Comparison of ENCODE assay signal across 24 cellular contexts in the genomic region with DNA sequence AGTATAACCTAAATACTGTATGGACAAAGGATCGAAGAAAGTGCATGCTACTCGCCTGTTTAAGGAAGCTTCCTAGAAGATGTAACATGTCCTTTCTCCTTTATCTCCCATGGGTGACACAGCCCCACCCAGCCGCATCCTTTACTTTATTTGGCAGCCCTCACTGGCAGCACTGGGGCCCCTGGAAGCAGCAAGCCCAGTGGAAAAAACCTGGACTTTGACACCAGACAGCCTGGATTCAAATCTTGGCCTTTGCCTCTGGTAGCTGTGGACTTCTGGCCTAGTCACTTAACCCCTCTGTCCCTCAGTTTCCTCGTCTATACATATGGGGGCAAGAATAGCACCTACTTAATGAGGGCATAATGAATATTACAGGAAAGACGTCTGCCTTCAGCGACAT.
DNase-seq lines count a peak whose midpoint lies in the region; ATAC-seq and TF ChIP-seq lines count a peak whose summit lies in the region.
"Had no signal": no experiment of that assay in that cellular context is flagged by ENCODE, and none has a peak within 500 bp of the region (broad histone marks: within the 10 kb centered on the region; RNA-seq: fewer than 3 reads in every experiment).

No MANE protein-coding gene starts in this region.

- no peak overlapping the region for H3K23ac ChIP-seq in mesenchymal stem cell (ENCODE audit: low read length in 2 of 2)

- WGBS in mesenchymal stem cell: 93% methylated on average over 6 of the region's 6 CpGs

- H3K4me1 Mint-ChIP-seq in central memory CD8-positive, alpha-beta T cell: no peaks in the 10 kb centered on the region
- H3K4me1 Mint-ChIP-seq: CD8-positive, alpha-beta memory T cell had no signal

- CTCF ChIA-PET in A673 (lab: Charles Lee): no interaction called here

- H3K4ac ChIP-seq in mesenchymal stem cell (ENCODE audit: low read depth in 1 of 2, low read length in 2 of 2): peak overlapping the region in 1 of 2 experiments; percentile 82

- no peak overlapping the region for H2AFZ ChIP-seq in mesenchymal stem cell (ENCODE audit: low read depth, low read length)

- H3K14ac ChIP-seq in mesenchymal stem cell (ENCODE audit: low read length in 2 of 2): no peak overlapping the region

- ATAC-seq in central memory CD8-positive, alpha-beta T cell (replicated peaks; ENCODE audit: extremely low read depth, poor library complexity, severe bottlenecking): no peak
- ATAC-seq: GM12878, heart left ventricle, left ventricle myocardium superior had no signal

- H4K8ac ChIP-seq in mesenchymal stem cell (ENCODE audit: low read length): no peak overlapping the region

- peak overlapping the region; percentile 53 for H2BK5ac ChIP-seq in mesenchymal stem cell (ENCODE audit: low read depth, low read length, poor library complexity, severe bottlenecking)

- H3K4me1 ChIP-seq in A673 (ENCODE audit: insufficient read depth, low read length, poor library complexity, severe bottlenecking) (peaks cover 31% of the 10 kb centered on the region), BLaER1 (peaks cover 17% of the 10 kb centered on the region), mesenchymal stem cell (ENCODE audit: control insufficient read depth, insufficient read depth, low read depth, low read length) (peaks cover 15% of the 10 kb centered on the region)
- H3K4me1 ChIP-seq: heart left ventricle, thyroid gland had no signal

- no peaks in the 10 kb centered on the region for H3K36me3 Mint-ChIP-seq in central memory CD8-positive, alpha-beta T cell (ENCODE audit: insufficient read depth)
- H3K36me3 Mint-ChIP-seq: CD8-positive, alpha-beta memory T cell had no signal

- H3K27me3 Mint-ChIP-seq in central memory CD8-positive, alpha-beta T cell: peaks cover 3% of the 10 kb centered on the region

- no peak overlapping the region for H3K9ac ChIP-seq in BLaER1
- peak overlapping the region; percentile 41 for H3K9ac ChIP-seq in mesenchymal stem cell (ENCODE audit: low read length)

- no peak overlapping the region for H2BK120ac ChIP-seq in mesenchymal stem cell (ENCODE audit: low read depth, low read length)

- no peak overlapping the region for H3K4me3 Mint-ChIP-seq in central memory CD8-positive, alpha-beta T cell
- H3K4me3 Mint-ChIP-seq: CD8-positive, alpha-beta memory T cell had no signal

- H3K79me1 ChIP-seq in mesenchymal stem cell (replicated peaks; ENCODE audit: low read length, poor library complexity, severe bottlenecking): no peaks in the 10 kb centered on the region

- H3K27me3 ChIP-seq in A673 (replicated peaks; ENCODE audit: insufficient read depth, low read depth, low read length, poor library complexity) (no peaks in the 10 kb centered on the region), BLaER1 (no peaks in the 10 kb centered on the region), mesenchymal stem cell (ENCODE audit: control insufficient read depth in 1 of 2, insufficient read depth in 1 of 2, low read length in 2 of 2) (no peaks in the 10 kb centered on the region)
- H3K27me3 ChIP-seq: heart left ventricle, thyroid gland had no signal

- no peak for TF ChIP-seq CTCF in A673 (conservative IDR thresholded peaks at IDR 0.05; ENCODE audit: low read depth, low read length)

- H3K27ac Mint-ChIP-seq in central memory CD8-positive, alpha-beta T cell (ENCODE audit: low read depth): peak overlapping the region; percentile 29

- H4K20me1 ChIP-seq in BLaER1: no peaks in the 10 kb centered on the region

- no peak overlapping the region for H3K18ac ChIP-seq in mesenchymal stem cell (ENCODE audit: low read depth in 1 of 2, low read length in 2 of 2)

- DNase-seq in A673 (ENCODE audit: low spot score): no peak
- DNase-seq in central memory CD8-positive, alpha-beta T cell (ENCODE audit: low spot score in 2 of 2): no peak
- no peak for DNase-seq in mesenchymal stem cell
- DNase-seq in COLO668 (lab: John Stamatoyannopoulos, UW; ENCODE audit: unreplicated experiment): no peak
- DNase-seq in inferior parietal cortex (ENCODE audit: extremely low spot score): no peak
- DNase-seq in SHP77 treated with DMSO at 0.1 percent for 48 hours (lab: John Stamatoyannopoulos, UW): no peak
- no peak for DNase-seq in NCI-H2171 treated with DMSO at 0.1 percent for 48 hours (lab: John Stamatoyannopoulos, UW)
- DNase-seq: activated CD4-positive, alpha-beta T cell treated with anti-CD3 and anti-CD28 coated beads for 4 hours; CD8-positive, alpha-beta memory T cell; DMS79 treated with DMSO at 0.1 percent for 48 hours; heart left ventricle; Kasumi-1; NCI-H1048; NCI-H1930; NCI-H226; NCI-H82; SIG-M5; stimulated activated naive CD4-positive, alpha-beta T cell; thyroid gland had no signal

- intact Hi-C loops in A673 (cut with micrococcal nuclease; ENCODE audit: unreplicated experiment): no loop called here

- peak overlapping the region; percentile 55 for H3K27ac ChIP-seq in A673 (ENCODE audit: low read depth, low read length, poor library complexity, severe bottlenecking)
- no peak overlapping the region for H3K27ac ChIP-seq in BLaER1
- no peak overlapping the region for H3K27ac ChIP-seq in mesenchymal stem cell (ENCODE audit: low read length, poor library complexity, severe bottlenecking)
- H3K27ac ChIP-seq: cardiac muscle cell, heart left ventricle, thyroid gland had no signal

- no TSS peak for BruUV-seq in A673 (replicated peaks; lab: Mats Ljungman, UMichigan)

- no peak overlapping the region for H2BK15ac ChIP-seq in mesenchymal stem cell (ENCODE audit: low read depth, poor library complexity, severe bottlenecking)

- no peak overlapping the region for H4K91ac ChIP-seq in mesenchymal stem cell (ENCODE audit: low read length)

- H3K4me2 ChIP-seq in BLaER1 (peak overlapping the region; percentile 3; the same call in 1 of the 2 replicates), mesenchymal stem cell (ENCODE audit: low read length, poor library complexity, severe bottlenecking) (no peak overlapping the region)
- H3K4me2 ChIP-seq: smooth muscle cell had no signal

- H2AK5ac ChIP-seq in mesenchymal stem cell (ENCODE audit: low read length, severe bottlenecking): no peak overlapping the region

- peaks cover 24% of the 10 kb centered on the region for H3K36me3 ChIP-seq in A673 (ENCODE audit: insufficient read depth, low read length, poor library complexity, severe bottlenecking)
- no peaks in the 10 kb centered on the region for H3K36me3 ChIP-seq in BLaER1
- H3K36me3 ChIP-seq in mesenchymal stem cell (ENCODE audit: control insufficient read depth in 1 of 2, insufficient read depth in 2 of 2, low read depth in 1 of 2, low read length in 2 of 2): peaks cover 0 to 3% of the 10 kb centered on the region in 2 experiments
- H3K36me3 ChIP-seq: cardiac muscle cell, heart left ventricle, thyroid gland had no signal

- no peak overlapping the region for H3K4me3 ChIP-seq in A673 (ENCODE audit: low read depth, low read length, poor library complexity, severe bottlenecking)
- H3K4me3 ChIP-seq in BLaER1: no peak overlapping the region
- H3K4me3 ChIP-seq in mesenchymal stem cell (ENCODE audit: insufficient read depth in 1 of 2, low read depth in 1 of 2, low read length in 2 of 2): no peak overlapping the region
- H3K4me3 ChIP-seq: cardiac muscle cell, GM12878, heart left ventricle, smooth muscle cell, thyroid gland had no signal

- H3K9me3 Mint-ChIP-seq in central memory CD8-positive, alpha-beta T cell: no peaks in the 10 kb centered on the region

- POLR2A ChIA-PET in A673 (lab: Charles Lee; ENCODE audit: low non-redundant PET): no interaction called here

- H2BK12ac ChIP-seq in mesenchymal stem cell (ENCODE audit: low read length in 2 of 2): peak overlapping the region in 1 of 2 experiments; percentile 18

- H3K9me3 ChIP-seq in A673 (ENCODE audit: low read depth, low read length, poor library complexity, severe bottlenecking): peaks cover 14% of the 10 kb centered on the region
- peaks cover 19% of the 10 kb centered on the region for H3K9me3 ChIP-seq in BLaER1
- H3K9me3 ChIP-seq in mesenchymal stem cell (ENCODE audit: control insufficient read depth, low read length): peaks cover 9% of the 10 kb centered on the region
- H3K9me3 ChIP-seq: thyroid gland had no signal
